8 cellular contexts compared by ENCODE assay signal in genomic region chr9:124260769-124261603, GRCh38. TPM values are rescaled to one million over a fixed set of nuclear protein-coding genes. Genes with fewer than 3 reads are reported as not detected.
DNase-seq lines count a peak whose midpoint lies in the region; ATAC-seq and TF ChIP-seq lines count a peak whose summit lies in the region.

No MANE protein-coding gene starts in this region.

- H3K27ac Mint-ChIP-seq in stimulated activated naive CD8-positive, alpha-beta T cell treated with anti-CD3 and anti-CD28 coated beads, Interleukin-15, amount 100 ng/mL, for 72 hours, result no peak overlapping the region

- H3K9ac ChIP-seq in subcutaneous abdominal adipose tissue (ENCODE audit: low read length in 5 of 5), result peak overlapping the region in 4 of 5 donors; percentile 42 to 97 (median 60)

- H3K9me3 Mint-ChIP-seq in stimulated activated naive CD8-positive, alpha-beta T cell treated with anti-CD3 and anti-CD28 coated beads, Interleukin-15, amount 100 ng/mL, for 72 hours, result no peaks in the 10 kb centered on the region

- H3K4me3 Mint-ChIP-seq in stimulated activated naive CD8-positive, alpha-beta T cell treated with anti-CD3 and anti-CD28 coated beads, Interleukin-15, amount 100 ng/mL, for 72 hours, result no peak overlapping the region

- H3K4me1 ChIP-seq in adrenal gland (replicated peaks in 1 of 2) (peaks cover 7 to 39% of the 10 kb centered on the region in 2 donors), subcutaneous abdominal adipose tissue (ENCODE audit: control insufficient read depth in 5 of 5, insufficient read depth in 5 of 5, low read length in 5 of 5) (peaks cover 14 to 83% (median 72%) of the 10 kb centered on the region in 5 donors)

- H3K27me3 Mint-ChIP-seq in stimulated activated naive CD8-positive, alpha-beta T cell treated with anti-CD3 and anti-CD28 coated beads, Interleukin-15, amount 100 ng/mL, for 72 hours, result peaks cover 82% of the 10 kb centered on the region

- H3K27me3 ChIP-seq in adrenal gland (no peaks in the 10 kb centered on the region), subcutaneous abdominal adipose tissue (ENCODE audit: control insufficient read depth in 5 of 5, insufficient read depth in 4 of 5, low read length in 5 of 5) (no peaks in the 10 kb centered on the region)

- no peak for TF ChIP-seq CTCF in adrenal gland (IDR thresholded peaks at IDR 0.05)

- ATAC-seq in stimulated activated naive CD8-positive, alpha-beta T cell treated with anti-CD3 and anti-CD28 coated beads, Interleukin-15, Interleukin-2, amounts not matched to agents 100 U/mL and 50 U/mL, for 24 hours, result peak; percentile 44
- ATAC-seq in stimulated activated naive CD8-positive, alpha-beta T cell treated with anti-CD3 and anti-CD28 coated beads, Interleukin-15, amount 100 ng/mL, for 72 hours, result no peak
- no peak for ATAC-seq in GM19463 (IDR thresholded peaks at IDR 0.05; ENCODE audit: unreplicated experiment)

- 54 to 60% (median 58%) methylated on average over 14 to 15 of the region's 15 CpGs for WGBS in adrenal gland, 4 donors

- DNase-seq in stimulated activated naive CD8-positive, alpha-beta T cell treated with anti-CD3 and anti-CD28 coated beads, Interleukin-15, Interleukin-2, amounts not matched to agents 100 U/mL and 50 U/mL, for 24 hours, result no peak
- no peak for DNase-seq in stimulated activated naive CD8-positive, alpha-beta T cell treated with anti-CD3 and anti-CD28 coated beads, Interleukin-15, amount 100 ng/mL, for 72 hours
- DNase-seq in adrenal gland (peak in 4 of 7 donors; percentile 39 to 53 (median 44)), islet precursor cell (peak; percentile 81), NCI-H510A treated with DMSO at 0.1 percent for 48 hours (lab: John Stamatoyannopoulos, UW) (no peak), NCI-H1105 treated with DMSO at 0.1 percent for 48 hours (lab: John Stamatoyannopoulos, UW) (no peak)

- intact Hi-C loops in adrenal gland (cut with DNase I), result no loop called here

- no peaks in the 10 kb centered on the region for H3K36me3 ChIP-seq in adrenal gland (replicated peaks in 1 of 2)
- peaks cover 0 to 11% (median 0%) of the 10 kb centered on the region in 5 donors for H3K36me3 ChIP-seq in subcutaneous abdominal adipose tissue (ENCODE audit: control insufficient read depth in 5 of 5, insufficient read depth in 5 of 5, low read length in 5 of 5)

- no peaks in the 10 kb centered on the region for H3K9me3 ChIP-seq in adrenal gland (replicated peaks in 1 of 3)
- no peaks in the 10 kb centered on the region for H3K9me3 ChIP-seq in subcutaneous abdominal adipose tissue (ENCODE audit: control insufficient read depth in 5 of 5, low read length in 5 of 5)

- peak overlapping the region in 2 of 5 donors; percentile 74 to 84 for H3K27ac ChIP-seq in adrenal gland
- H3K27ac ChIP-seq in subcutaneous abdominal adipose tissue (ENCODE audit: low read depth, low read length), result peak overlapping the region; percentile 59

- H3K4me3 ChIP-seq in adrenal gland (peak overlapping the region in 1 of 4 donors; percentile 24), subcutaneous abdominal adipose tissue (ENCODE audit: low read depth in 1 of 5, low read length in 5 of 5) (peak overlapping the region in 4 of 5 donors; percentile 24 to 56 (median 35))

- TF ChIP-seq POLR2A in adrenal gland (IDR thresholded peaks at IDR 0.05), result no peak

- peaks cover 54% of the 10 kb centered on the region for H3K4me1 Mint-ChIP-seq in stimulated activated naive CD8-positive, alpha-beta T cell treated with anti-CD3 and anti-CD28 coated beads, Interleukin-15, amount 100 ng/mL, for 72 hours

RNA-seq across cellular contexts. Expression of gene NEK6, which starts 3.2 kb away (rescaled TPM):
- total RNA-seq in adrenal gland, result 10 to 100 TPM in 7 of 8 donors, 1 to 10 TPM in 1; 6.6 to 27.2 (median 20.5) TPM
- 1 to 10 TPM; 4.0 to 8.5 (median 8.3) TPM for polyA plus RNA-seq in adrenal gland

Comparison
In these comparisons a context has a peak if more than half of its experiments do, and no peak if none do; other contexts are left out.
1. DNase-seq: peak in adrenal gland (4 of 7) and islet precursor cell (single experiment); none in stimulated activated naive CD8-positive, alpha-beta T cell treated with anti-CD3 and anti-CD28 coated beads, Interleukin-15, Interleukin-2, amounts not matched to agents 100 U/mL and 50 U/mL, for 24 hours (single experiment), stimulated activated naive CD8-positive, alpha-beta T cell treated with anti-CD3 and anti-CD28 coated beads, Interleukin-15, amount 100 ng/mL, for 72 hours (0 of 2), NCI-H510A treated with DMSO at 0.1 percent for 48 hours (single experiment) and NCI-H1105 treated with DMSO at 0.1 percent for 48 hours (single experiment).